In genomic region chr21:36850372-36850771, GRCh38 we compare ENCODE assay signal across 32 cellular contexts.
"Had no signal": no experiment of that assay in that cellular context is flagged by ENCODE, and none has a peak within 500 bp of the region (broad histone marks: within the 10 kb centered on the region; RNA-seq: fewer than 3 reads in every experiment).

No MANE protein-coding gene starts in this region.

- ATAC-seq: activated CD8-positive, alpha-beta memory T cell treated with anti-CD3 and anti-CD28 coated beads, Interleukin-2, amount 10 ng/mL, durations not matched to agents 7 days and 5 days; activated naive CD4-positive, alpha-beta T cell treated with anti-CD3 and anti-CD28 coated beads, Interleukin-2, amount 50 U/mL, for 72 hours; Panc1; Right ventricle myocardium inferior had no signal

- H3K27me3 Mint-ChIP-seq: activated CD4-positive, alpha-beta memory T cell treated with anti-CD3 and anti-CD28 coated beads, Interleukin-2, amount 10 ng/mL, durations not matched to agents 7 days and 5 days; activated CD8-positive, alpha-beta memory T cell treated with anti-CD3 and anti-CD28 coated beads, Interleukin-2, amount 10 ng/mL, durations not matched to agents 7 days and 5 days had no signal

- H3K9me3 ChIP-seq: adrenal gland, MG63 had no signal

- H3K27me3 ChIP-seq: adrenal gland, MG63 had no signal

- H3K27ac Mint-ChIP-seq: activated CD4-positive, alpha-beta memory T cell treated with anti-CD3 and anti-CD28 coated beads, Interleukin-2, amount 10 ng/mL, durations not matched to agents 7 days and 5 days; activated CD8-positive, alpha-beta memory T cell treated with anti-CD3 and anti-CD28 coated beads, Interleukin-2, amount 10 ng/mL, durations not matched to agents 7 days and 5 days; activated naive CD4-positive, alpha-beta T cell treated with anti-CD3 and anti-CD28 coated beads, Interleukin-2, amount 50 U/mL, for 72 hours had no signal

- H3K4me3 Mint-ChIP-seq: activated CD4-positive, alpha-beta memory T cell treated with anti-CD3 and anti-CD28 coated beads, Interleukin-2, amount 10 ng/mL, durations not matched to agents 7 days and 5 days; activated CD8-positive, alpha-beta memory T cell treated with anti-CD3 and anti-CD28 coated beads, Interleukin-2, amount 10 ng/mL, durations not matched to agents 7 days and 5 days; brain had no signal

- DNase-seq: activated CD4-positive, alpha-beta memory T cell treated with anti-CD3 and anti-CD28 coated beads, Interleukin-2, amount 10 ng/mL, durations not matched to agents 7 days and 5 days; activated CD4-positive, alpha-beta T cell treated with anti-CD3 and anti-CD28 coated beads for 1 hour; activated CD4-positive, alpha-beta T cell treated with anti-CD3 and anti-CD28 coated beads for 48 hours; activated CD4-positive, CD25-positive, alpha-beta regulatory T cell; activated CD8-positive, alpha-beta memory T cell treated with anti-CD3 and anti-CD28 coated beads for 24 hours; activated CD8-positive, alpha-beta memory T cell treated with anti-CD3 and anti-CD28 coated beads, Interleukin-2, amount 10 ng/mL, durations not matched to agents 7 days and 5 days; activated CD8-positive, alpha-beta memory T cell treated with anti-CD3 and anti-CD28 coated beads, Interleukin-2, amount 50 U/mL, for 48 hours; activated effector memory CD4-positive, alpha-beta T cell treated with anti-CD3 and anti-CD28 coated beads, Interleukin-2, amount 50 U/mL, for 16 hours; activated naive CD4-positive, alpha-beta T cell; activated T-cell treated with anti-CD3 and anti-CD28 coated beads, Interleukin-2, amount 50 U/mL, for 48 hours; adrenal gland; Karpas-422; KBM-7; NCI-H1048; NCI-H1105 treated with DMSO at 0.1 percent for 48 hours; NCI-H1436; NCI-H1694; NCI-H1930; NCI-H2081 treated with DMSO at 0.1 percent for 48 hours; NCI-H345; NCI-H524 treated with DMSO at 0.1 percent for 48 hours; SW 1271; T-helper 1 cell; T-helper 2 cell; T-helper 9 cell; WERI-Rb-1 had no signal

- FAIRE-seq: bronchial epithelial cell had no signal

- H3K9me3 Mint-ChIP-seq: activated CD4-positive, alpha-beta memory T cell treated with anti-CD3 and anti-CD28 coated beads, Interleukin-2, amount 10 ng/mL, durations not matched to agents 7 days and 5 days; activated naive CD4-positive, alpha-beta T cell treated with anti-CD3 and anti-CD28 coated beads, Interleukin-2, amount 50 U/mL, for 72 hours had no signal

- H3K27ac ChIP-seq: adrenal gland, WERI-Rb-1 had no signal

- H3K36me3 ChIP-seq: adrenal gland, MG63, WERI-Rb-1 had no signal

- H3K4me3 ChIP-seq: adrenal gland, MG63 had no signal

- H3K36me3 Mint-ChIP-seq: activated CD8-positive, alpha-beta memory T cell treated with anti-CD3 and anti-CD28 coated beads, Interleukin-2, amount 10 ng/mL, durations not matched to agents 7 days and 5 days; activated naive CD4-positive, alpha-beta T cell treated with anti-CD3 and anti-CD28 coated beads, Interleukin-2, amount 50 U/mL, for 72 hours; brain had no signal
